Comparison of ENCODE assay signal across 8 cellular contexts in genomic region chr4:40722576-40723161, GRCh38. TPM values are rescaled to one million over a fixed set of nuclear protein-coding genes. Genes with fewer than 3 reads are reported as not detected.
DNase-seq lines count a peak whose midpoint lies in the region; ATAC-seq lines count a peak whose summit lies in the region.
"Had no signal": no experiment of that assay in that cellular context is flagged by ENCODE, and none has a peak within 500 bp of the region (broad histone marks: within the 10 kb centered on the region; RNA-seq: fewer than 3 reads in every experiment).

No MANE protein-coding gene starts in this region.

- no peak overlapping the region for H3K27ac Mint-ChIP-seq in T-cell
- H3K27ac Mint-ChIP-seq in effector memory CD8-positive, alpha-beta T cell = no peak overlapping the region

- CTCF ChIA-PET in T-cell (lab: Charles Lee) = no interaction called here

- H3K4me3 Mint-ChIP-seq in T-cell = no peak overlapping the region
- no peak overlapping the region for H3K4me3 Mint-ChIP-seq in effector memory CD8-positive, alpha-beta T cell

- no peaks in the 10 kb centered on the region for H3K36me3 Mint-ChIP-seq in T-cell
- H3K36me3 Mint-ChIP-seq in effector memory CD8-positive, alpha-beta T cell (ENCODE audit: insufficient read depth) = no peaks in the 10 kb centered on the region

- DNase-seq in T-cell (peak in 25 of 34 experiments; percentile 2 to 52 (median 14)), mucosa of gallbladder (ENCODE audit: low spot score) (peak; percentile 89), inferior parietal cortex (ENCODE audit: extremely low spot score) (no peak), cerebellar nuclear complex (lab: John Stamatoyannopoulos, UW) (no peak)
- no peak for DNase-seq in effector memory CD8-positive, alpha-beta T cell

- H3K4me1 Mint-ChIP-seq in T-cell = peaks cover 0 to 7% (median 6%) of the 10 kb centered on the region in 3 donors
- no peaks in the 10 kb centered on the region for H3K4me1 Mint-ChIP-seq in effector memory CD8-positive, alpha-beta T cell (ENCODE audit: low read depth in 2 of 2)

- peaks cover 0 to 2% of the 10 kb centered on the region in 2 donors for H3K27me3 Mint-ChIP-seq in T-cell
- H3K27me3 Mint-ChIP-seq in effector memory CD8-positive, alpha-beta T cell = no peaks in the 10 kb centered on the region

- ATAC-seq in GM18873 (IDR thresholded peaks at IDR 0.05; ENCODE audit: low FRiP score, unreplicated experiment) (peak; percentile 61), HG02943 (IDR thresholded peaks at IDR 0.05; ENCODE audit: low read depth, unreplicated experiment) (peak; percentile 51), T-cell (replicated peaks in 1 of 4) (peak; percentile 48 to 77 (median 67))
- ATAC-seq in effector memory CD8-positive, alpha-beta T cell (replicated peaks) = no peak

- no peaks in the 10 kb centered on the region for H3K9me3 Mint-ChIP-seq in T-cell
- H3K9me3 Mint-ChIP-seq in effector memory CD8-positive, alpha-beta T cell = no peaks in the 10 kb centered on the region

- POLR2A ChIA-PET in T-cell (lab: Charles Lee) = no interaction called here

RNA-seq across cellular contexts. Expression of gene NSUN7, which starts 27.1 kb away (rescaled TPM):
- total RNA-seq in T-cell = 1 to 10 TPM in 1 of 5 donors, under 1 TPM in 4; 0.28 to 1.0 (median 0.54) TPM
- 5.6 TPM for total RNA-seq in mucosa of gallbladder
- total RNA-seq: NCI-H460 had no signal

Comparison
In these comparisons a context has a peak if more than half of its experiments do, and no peak if none do; other contexts are left out.
1. DNase-seq: peak in T-cell (25 of 34) and mucosa of gallbladder (single experiment); none in inferior parietal cortex (single experiment), effector memory CD8-positive, alpha-beta T cell (0 of 3) and cerebellar nuclear complex (0 of 2).